1 cellular context compared by ENCODE assay signal in genomic region chr22:37634505-37635002, GRCh38.
TF ChIP-seq lines count a peak whose summit lies in the region.

No MANE protein-coding gene starts in this region.

TF ChIP-seq in H1, 55 proteins besides CTCF, POLR2A, EP300 and RAD21:
- TF ChIP-seq HDAC6 (IDR thresholded peaks at IDR 0.05; ENCODE audit: low read depth, low read length): no peak
- TF ChIP-seq CHD7 (IDR thresholded peaks at IDR 0.05; ENCODE audit: insufficient replicate concordance, low read length): no peak
- TF ChIP-seq USF2 (IDR thresholded peaks at IDR 0.05; ENCODE audit: low read length): no peak
